Comparison of ENCODE assay signal across 1 cellular context in the genomic region with DNA sequence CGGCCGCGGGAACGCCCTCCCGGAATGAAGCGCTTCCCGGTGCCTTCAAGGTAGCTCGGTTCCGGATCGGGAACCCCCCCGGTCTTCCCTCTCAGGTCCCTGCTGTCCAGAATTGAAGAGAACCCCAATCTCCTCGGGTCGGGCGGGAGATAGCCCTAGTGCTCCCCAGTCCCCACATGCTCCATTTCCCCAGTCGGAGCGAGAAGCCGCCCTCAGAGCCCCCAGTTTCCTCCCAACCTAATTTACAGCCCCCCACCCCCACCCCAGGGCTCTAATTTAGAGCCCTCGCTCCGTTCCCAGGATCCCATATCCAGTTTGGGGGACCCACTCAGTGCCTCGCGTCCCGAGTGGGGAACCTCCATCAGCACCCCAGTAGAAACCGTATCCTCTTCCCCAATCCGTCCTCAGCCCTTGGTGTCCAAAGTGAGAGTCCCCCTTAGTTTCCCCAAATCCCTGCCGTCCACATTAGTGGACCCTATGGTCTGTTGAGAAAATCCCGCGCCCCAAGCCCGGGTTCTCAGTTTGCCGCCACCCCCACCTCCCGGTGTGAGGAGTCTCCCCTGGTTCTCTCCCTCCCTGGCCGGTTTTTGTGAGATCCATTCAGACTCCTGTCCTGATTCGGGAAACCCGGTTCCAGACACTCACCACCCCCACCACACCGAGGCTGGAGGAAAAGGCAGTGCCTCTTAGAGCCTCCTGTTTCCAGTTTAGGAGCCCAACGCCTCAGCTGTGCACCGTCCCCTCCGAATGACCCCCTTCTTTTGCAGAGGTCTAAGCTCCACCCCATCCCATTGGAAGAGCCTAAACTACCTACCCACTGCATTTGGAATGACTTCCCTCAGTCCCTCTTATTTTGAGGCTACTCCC.
TF ChIP-seq lines count a peak whose summit lies in the region.

No MANE protein-coding gene starts in this region.

TF ChIP-seq in HEK293, 187 proteins besides CTCF, POLR2A, EP300 and RAD21 (continued from another document):
- TF ChIP-seq, protein P1, sequence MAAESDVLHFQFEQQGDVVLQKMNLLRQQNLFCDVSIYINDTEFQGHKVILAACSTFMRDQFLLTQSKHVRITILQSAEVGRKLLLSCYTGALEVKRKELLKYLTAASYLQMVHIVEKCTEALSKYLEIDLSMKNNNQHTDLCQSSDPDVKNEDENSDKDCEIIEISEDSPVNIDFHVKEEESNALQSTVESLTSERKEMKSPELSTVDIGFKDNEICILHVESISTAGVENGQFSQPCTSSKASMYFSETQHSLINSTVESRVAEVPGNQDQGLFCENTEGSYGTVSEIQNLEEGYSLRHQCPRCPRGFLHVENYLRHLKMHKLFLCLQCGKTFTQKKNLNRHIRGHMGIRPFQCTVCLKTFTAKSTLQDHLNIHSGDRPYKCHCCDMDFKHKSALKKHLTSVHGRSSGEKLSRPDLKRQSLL (tag by site-specific recombination; IDR thresholded peaks at IDR 0.05) = no peak
- TF ChIP-seq, protein P2, sequence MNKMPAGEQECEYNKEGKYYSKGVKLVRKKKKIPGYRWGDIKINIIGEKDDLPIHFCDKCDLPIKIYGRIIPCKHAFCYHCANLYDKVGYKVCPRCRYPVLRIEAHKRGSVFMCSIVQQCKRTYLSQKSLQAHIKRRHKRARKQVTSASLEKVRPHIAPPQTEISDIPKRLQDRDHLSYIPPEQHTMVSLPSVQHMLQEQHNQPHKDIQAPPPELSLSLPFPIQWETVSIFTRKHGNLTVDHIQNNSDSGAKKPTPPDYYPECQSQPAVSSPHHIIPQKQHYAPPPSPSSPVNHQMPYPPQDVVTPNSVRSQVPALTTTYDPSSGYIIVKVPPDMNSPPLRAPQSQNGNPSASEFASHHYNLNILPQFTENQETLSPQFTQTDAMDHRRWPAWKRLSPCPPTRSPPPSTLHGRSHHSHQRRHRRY (tag by site-specific recombination; IDR thresholded peaks at IDR 0.05) = no peak
- TF ChIP-seq ZNF341 (tag by site-specific recombination; IDR thresholded peaks at IDR 0.05; ENCODE audit: low read depth) (peak; percentile 59; the same call in 1 of the 2 replicates), BCL6B (tag by site-specific recombination; IDR thresholded peaks at IDR 0.05) (no peak), ZNF175 (tag by site-specific recombination; IDR thresholded peaks at IDR 0.05) (no peak), ZNF585B (tag by site-specific recombination; IDR thresholded peaks at IDR 0.05) (no peak), ZNF37A (tag by site-specific recombination; IDR thresholded peaks at IDR 0.05) (no peak), ZBTB8A (tag by site-specific recombination; IDR thresholded peaks at IDR 0.05) (peak; percentile 51), MEIS1 (CRISPR knock-in tag; IDR thresholded peaks at IDR 0.05; ENCODE audit: borderline replicate concordance) (no peak), ZNF785 (tag by site-specific recombination; IDR thresholded peaks at IDR 0.05) (no peak), ZNF830 (tag by site-specific recombination; IDR thresholded peaks at IDR 0.05; ENCODE audit: low read depth) (no peak), ZNF596 (tag by site-specific recombination; IDR thresholded peaks at IDR 0.05) (no peak), ZNF19 (tag by site-specific recombination; IDR thresholded peaks at IDR 0.05; ENCODE audit: low read depth) (no peak), IKZF3 (tag by site-specific recombination; IDR thresholded peaks at IDR 0.05) (no peak), ZNF530 (tag by site-specific recombination; IDR thresholded peaks at IDR 0.05; ENCODE audit: low read depth) (no peak), PRDM4 (tag by site-specific recombination; IDR thresholded peaks at IDR 0.05) (no peak), ZNF350 (tag by site-specific recombination; IDR thresholded peaks at IDR 0.05) (no peak), GLIS2 (tag by site-specific recombination; IDR thresholded peaks at IDR 0.05) (0 out of 2 replicates have a peak, but pooled peaks have one; percentile 13), ZBTB17 (tag by site-specific recombination; IDR thresholded peaks at IDR 0.05) (no peak), PATZ1 (tag by site-specific recombination; IDR thresholded peaks at IDR 0.05) (peak; percentile 66), ZNF366 (tag by site-specific recombination; conservative IDR thresholded peaks at IDR 0.05) (no peak)
- TF ChIP-seq, protein P3, sequence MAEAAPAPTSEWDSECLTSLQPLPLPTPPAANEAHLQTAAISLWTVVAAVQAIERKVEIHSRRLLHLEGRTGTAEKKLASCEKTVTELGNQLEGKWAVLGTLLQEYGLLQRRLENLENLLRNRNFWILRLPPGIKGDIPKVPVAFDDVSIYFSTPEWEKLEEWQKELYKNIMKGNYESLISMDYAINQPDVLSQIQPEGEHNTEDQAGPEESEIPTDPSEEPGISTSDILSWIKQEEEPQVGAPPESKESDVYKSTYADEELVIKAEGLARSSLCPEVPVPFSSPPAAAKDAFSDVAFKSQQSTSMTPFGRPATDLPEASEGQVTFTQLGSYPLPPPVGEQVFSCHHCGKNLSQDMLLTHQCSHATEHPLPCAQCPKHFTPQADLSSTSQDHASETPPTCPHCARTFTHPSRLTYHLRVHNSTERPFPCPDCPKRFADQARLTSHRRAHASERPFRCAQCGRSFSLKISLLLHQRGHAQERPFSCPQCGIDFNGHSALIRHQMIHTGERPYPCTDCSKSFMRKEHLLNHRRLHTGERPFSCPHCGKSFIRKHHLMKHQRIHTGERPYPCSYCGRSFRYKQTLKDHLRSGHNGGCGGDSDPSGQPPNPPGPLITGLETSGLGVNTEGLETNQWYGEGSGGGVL (tag by site-specific recombination; IDR thresholded peaks at IDR 0.05) = peak; percentile 37; the same call in 1 of the 2 replicates
- TF ChIP-seq, protein P4, sequence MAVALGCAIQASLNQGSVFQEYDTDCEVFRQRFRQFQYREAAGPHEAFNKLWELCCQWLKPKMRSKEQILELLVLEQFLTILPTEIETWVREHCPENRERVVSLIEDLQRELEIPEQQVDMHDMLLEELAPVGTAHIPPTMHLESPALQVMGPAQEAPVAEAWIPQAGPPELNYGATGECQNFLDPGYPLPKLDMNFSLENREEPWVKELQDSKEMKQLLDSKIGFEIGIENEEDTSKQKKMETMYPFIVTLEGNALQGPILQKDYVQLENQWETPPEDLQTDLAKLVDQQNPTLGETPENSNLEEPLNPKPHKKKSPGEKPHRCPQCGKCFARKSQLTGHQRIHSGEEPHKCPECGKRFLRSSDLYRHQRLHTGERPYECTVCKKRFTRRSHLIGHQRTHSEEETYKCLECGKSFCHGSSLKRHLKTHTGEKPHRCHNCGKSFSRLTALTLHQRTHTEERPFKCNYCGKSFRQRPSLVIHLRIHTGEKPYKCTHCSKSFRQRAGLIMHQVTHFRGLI (tag by site-specific recombination; IDR thresholded peaks at IDR 0.05) = no peak
- TF ChIP-seq, protein P5, sequence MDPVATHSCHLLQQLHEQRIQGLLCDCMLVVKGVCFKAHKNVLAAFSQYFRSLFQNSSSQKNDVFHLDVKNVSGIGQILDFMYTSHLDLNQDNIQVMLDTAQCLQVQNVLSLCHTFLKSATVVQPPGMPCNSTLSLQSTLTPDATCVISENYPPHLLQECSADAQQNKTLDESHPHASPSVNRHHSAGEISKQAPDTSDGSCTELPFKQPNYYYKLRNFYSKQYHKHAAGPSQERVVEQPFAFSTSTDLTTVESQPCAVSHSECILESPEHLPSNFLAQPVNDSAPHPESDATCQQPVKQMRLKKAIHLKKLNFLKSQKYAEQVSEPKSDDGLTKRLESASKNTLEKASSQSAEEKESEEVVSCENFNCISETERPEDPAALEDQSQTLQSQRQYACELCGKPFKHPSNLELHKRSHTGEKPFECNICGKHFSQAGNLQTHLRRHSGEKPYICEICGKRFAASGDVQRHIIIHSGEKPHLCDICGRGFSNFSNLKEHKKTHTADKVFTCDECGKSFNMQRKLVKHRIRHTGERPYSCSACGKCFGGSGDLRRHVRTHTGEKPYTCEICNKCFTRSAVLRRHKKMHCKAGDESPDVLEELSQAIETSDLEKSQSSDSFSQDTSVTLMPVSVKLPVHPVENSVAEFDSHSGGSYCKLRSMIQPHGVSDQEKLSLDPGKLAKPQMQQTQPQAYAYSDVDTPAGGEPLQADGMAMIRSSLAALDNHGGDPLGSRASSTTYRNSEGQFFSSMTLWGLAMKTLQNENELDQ (tag by site-specific recombination; IDR thresholded peaks at IDR 0.05; ENCODE audit: low read depth) = no peak
